Comparison of ENCODE assay signal across 1 cellular context in genomic region chr7:130136579-130137167, GRCh38.
TF ChIP-seq lines count a peak whose summit lies in the region.

No MANE protein-coding gene starts in this region.

TF ChIP-seq in K562, 482 proteins besides CTCF, POLR2A, EP300 and RAD21 (continued from another document and continues in another):
- 0 out of 2 replicates have a peak, but pooled peaks have one; percentile 10 for TF ChIP-seq ZBTB40 (IDR thresholded peaks at IDR 0.05)
- TF ChIP-seq ZBTB40 (CRISPR knock-in tag; IDR thresholded peaks at IDR 0.05) = no peak
- TF ChIP-seq, protein P1, sequence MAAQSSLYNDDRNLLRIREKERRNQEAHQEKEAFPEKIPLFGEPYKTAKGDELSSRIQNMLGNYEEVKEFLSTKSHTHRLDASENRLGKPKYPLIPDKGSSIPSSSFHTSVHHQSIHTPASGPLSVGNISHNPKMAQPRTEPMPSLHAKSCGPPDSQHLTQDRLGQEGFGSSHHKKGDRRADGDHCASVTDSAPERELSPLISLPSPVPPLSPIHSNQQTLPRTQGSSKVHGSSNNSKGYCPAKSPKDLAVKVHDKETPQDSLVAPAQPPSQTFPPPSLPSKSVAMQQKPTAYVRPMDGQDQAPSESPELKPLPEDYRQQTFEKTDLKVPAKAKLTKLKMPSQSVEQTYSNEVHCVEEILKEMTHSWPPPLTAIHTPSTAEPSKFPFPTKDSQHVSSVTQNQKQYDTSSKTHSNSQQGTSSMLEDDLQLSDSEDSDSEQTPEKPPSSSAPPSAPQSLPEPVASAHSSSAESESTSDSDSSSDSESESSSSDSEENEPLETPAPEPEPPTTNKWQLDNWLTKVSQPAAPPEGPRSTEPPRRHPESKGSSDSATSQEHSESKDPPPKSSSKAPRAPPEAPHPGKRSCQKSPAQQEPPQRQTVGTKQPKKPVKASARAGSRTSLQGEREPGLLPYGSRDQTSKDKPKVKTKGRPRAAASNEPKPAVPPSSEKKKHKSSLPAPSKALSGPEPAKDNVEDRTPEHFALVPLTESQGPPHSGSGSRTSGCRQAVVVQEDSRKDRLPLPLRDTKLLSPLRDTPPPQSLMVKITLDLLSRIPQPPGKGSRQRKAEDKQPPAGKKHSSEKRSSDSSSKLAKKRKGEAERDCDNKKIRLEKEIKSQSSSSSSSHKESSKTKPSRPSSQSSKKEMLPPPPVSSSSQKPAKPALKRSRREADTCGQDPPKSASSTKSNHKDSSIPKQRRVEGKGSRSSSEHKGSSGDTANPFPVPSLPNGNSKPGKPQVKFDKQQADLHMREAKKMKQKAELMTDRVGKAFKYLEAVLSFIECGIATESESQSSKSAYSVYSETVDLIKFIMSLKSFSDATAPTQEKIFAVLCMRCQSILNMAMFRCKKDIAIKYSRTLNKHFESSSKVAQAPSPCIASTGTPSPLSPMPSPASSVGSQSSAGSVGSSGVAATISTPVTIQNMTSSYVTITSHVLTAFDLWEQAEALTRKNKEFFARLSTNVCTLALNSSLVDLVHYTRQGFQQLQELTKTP (IDR thresholded peaks at IDR 0.05; ENCODE audit: low read depth in 1 of 2, partially characterized antibody in 2 of 2) = no peak
- no peak for TF ChIP-seq SMAD1 (IDR thresholded peaks at IDR 0.05; ENCODE audit: low read depth, low read length, partially characterized antibody)
- 0 out of 2 replicates have a peak, but pooled peaks have one; percentile 6 for TF ChIP-seq NR2C1 (IDR thresholded peaks at IDR 0.05)
- no peak for TF ChIP-seq NR2C1 (tag; IDR thresholded peaks at IDR 0.05)
- no peak for TF ChIP-seq HDAC1 (IDR thresholded peaks at IDR 0.05)
- TF ChIP-seq ZNF75A (CRISPR knock-in tag; IDR thresholded peaks at IDR 0.05) = 0 out of 2 replicates have a peak, but pooled peaks have one; percentile 24
- TF ChIP-seq BCL6 (CRISPR knock-in tag; IDR thresholded peaks at IDR 0.05) = no peak
- TF ChIP-seq NR4A1 (CRISPR knock-in tag; IDR thresholded peaks at IDR 0.05) = no peak
- TF ChIP-seq NR4A1 (tag; IDR thresholded peaks at IDR 0.05) = 0 out of 2 replicates have a peak, but pooled peaks have one; percentile 40
- TF ChIP-seq, protein P2, sequence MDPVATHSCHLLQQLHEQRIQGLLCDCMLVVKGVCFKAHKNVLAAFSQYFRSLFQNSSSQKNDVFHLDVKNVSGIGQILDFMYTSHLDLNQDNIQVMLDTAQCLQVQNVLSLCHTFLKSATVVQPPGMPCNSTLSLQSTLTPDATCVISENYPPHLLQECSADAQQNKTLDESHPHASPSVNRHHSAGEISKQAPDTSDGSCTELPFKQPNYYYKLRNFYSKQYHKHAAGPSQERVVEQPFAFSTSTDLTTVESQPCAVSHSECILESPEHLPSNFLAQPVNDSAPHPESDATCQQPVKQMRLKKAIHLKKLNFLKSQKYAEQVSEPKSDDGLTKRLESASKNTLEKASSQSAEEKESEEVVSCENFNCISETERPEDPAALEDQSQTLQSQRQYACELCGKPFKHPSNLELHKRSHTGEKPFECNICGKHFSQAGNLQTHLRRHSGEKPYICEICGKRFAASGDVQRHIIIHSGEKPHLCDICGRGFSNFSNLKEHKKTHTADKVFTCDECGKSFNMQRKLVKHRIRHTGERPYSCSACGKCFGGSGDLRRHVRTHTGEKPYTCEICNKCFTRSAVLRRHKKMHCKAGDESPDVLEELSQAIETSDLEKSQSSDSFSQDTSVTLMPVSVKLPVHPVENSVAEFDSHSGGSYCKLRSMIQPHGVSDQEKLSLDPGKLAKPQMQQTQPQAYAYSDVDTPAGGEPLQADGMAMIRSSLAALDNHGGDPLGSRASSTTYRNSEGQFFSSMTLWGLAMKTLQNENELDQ (CRISPR knock-in tag; IDR thresholded peaks at IDR 0.05; ENCODE audit: borderline replicate concordance) = 0 out of 2 replicates have a peak, but pooled peaks have one; percentile 48
- TF ChIP-seq ZFPM2 (CRISPR knock-in tag; IDR thresholded peaks at IDR 0.05) = no peak
- TF ChIP-seq, protein P3, sequence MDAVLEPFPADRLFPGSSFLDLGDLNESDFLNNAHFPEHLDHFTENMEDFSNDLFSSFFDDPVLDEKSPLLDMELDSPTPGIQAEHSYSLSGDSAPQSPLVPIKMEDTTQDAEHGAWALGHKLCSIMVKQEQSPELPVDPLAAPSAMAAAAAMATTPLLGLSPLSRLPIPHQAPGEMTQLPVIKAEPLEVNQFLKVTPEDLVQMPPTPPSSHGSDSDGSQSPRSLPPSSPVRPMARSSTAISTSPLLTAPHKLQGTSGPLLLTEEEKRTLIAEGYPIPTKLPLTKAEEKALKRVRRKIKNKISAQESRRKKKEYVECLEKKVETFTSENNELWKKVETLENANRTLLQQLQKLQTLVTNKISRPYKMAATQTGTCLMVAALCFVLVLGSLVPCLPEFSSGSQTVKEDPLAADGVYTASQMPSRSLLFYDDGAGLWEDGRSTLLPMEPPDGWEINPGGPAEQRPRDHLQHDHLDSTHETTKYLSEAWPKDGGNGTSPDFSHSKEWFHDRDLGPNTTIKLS (IDR thresholded peaks at IDR 0.05; ENCODE audit: borderline replicate concordance, low read depth) = no peak; the same call in 1 of the 2 replicates
- no peak for TF ChIP-seq ATF3 (IDR thresholded peaks at IDR 0.05)
- TF ChIP-seq ATF3 (CRISPR knock-in tag; conservative IDR thresholded peaks at IDR 0.05) = no peak
- TF ChIP-seq ELF4 (CRISPR knock-in tag; IDR thresholded peaks at IDR 0.05) = no peak
- no peak for TF ChIP-seq ZNF316 (IDR thresholded peaks at IDR 0.05)
- no peak for TF ChIP-seq ZNF586 (CRISPR knock-in tag; conservative IDR thresholded peaks at IDR 0.05)
- TF ChIP-seq, protein P4, sequence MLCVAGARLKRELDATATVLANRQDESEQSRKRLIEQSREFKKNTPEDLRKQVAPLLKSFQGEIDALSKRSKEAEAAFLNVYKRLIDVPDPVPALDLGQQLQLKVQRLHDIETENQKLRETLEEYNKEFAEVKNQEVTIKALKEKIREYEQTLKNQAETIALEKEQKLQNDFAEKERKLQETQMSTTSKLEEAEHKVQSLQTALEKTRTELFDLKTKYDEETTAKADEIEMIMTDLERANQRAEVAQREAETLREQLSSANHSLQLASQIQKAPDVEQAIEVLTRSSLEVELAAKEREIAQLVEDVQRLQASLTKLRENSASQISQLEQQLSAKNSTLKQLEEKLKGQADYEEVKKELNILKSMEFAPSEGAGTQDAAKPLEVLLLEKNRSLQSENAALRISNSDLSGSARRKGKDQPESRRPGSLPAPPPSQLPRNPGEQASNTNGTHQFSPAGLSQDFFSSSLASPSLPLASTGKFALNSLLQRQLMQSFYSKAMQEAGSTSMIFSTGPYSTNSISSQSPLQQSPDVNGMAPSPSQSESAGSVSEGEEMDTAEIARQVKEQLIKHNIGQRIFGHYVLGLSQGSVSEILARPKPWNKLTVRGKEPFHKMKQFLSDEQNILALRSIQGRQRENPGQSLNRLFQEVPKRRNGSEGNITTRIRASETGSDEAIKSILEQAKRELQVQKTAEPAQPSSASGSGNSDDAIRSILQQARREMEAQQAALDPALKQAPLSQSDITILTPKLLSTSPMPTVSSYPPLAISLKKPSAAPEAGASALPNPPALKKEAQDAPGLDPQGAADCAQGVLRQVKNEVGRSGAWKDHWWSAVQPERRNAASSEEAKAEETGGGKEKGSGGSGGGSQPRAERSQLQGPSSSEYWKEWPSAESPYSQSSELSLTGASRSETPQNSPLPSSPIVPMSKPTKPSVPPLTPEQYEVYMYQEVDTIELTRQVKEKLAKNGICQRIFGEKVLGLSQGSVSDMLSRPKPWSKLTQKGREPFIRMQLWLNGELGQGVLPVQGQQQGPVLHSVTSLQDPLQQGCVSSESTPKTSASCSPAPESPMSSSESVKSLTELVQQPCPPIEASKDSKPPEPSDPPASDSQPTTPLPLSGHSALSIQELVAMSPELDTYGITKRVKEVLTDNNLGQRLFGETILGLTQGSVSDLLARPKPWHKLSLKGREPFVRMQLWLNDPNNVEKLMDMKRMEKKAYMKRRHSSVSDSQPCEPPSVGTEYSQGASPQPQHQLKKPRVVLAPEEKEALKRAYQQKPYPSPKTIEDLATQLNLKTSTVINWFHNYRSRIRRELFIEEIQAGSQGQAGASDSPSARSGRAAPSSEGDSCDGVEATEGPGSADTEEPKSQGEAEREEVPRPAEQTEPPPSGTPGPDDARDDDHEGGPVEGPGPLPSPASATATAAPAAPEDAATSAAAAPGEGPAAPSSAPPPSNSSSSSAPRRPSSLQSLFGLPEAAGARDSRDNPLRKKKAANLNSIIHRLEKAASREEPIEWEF (CRISPR knock-in tag; IDR thresholded peaks at IDR 0.05) = no peak
- TF ChIP-seq ARID4B (CRISPR knock-in tag; IDR thresholded peaks at IDR 0.05) = no peak
- TF ChIP-seq ARNT (IDR thresholded peaks at IDR 0.05) = no peak
- TF ChIP-seq KLF1 (tag; IDR thresholded peaks at IDR 0.05) = no peak
- no peak for TF ChIP-seq CBFA2T3 (IDR thresholded peaks at IDR 0.05)
- TF ChIP-seq U2AF1 (optimal IDR thresholded peaks at IDR 0.05; ENCODE audit: low read depth, low read length) = no peak
